15 cellular contexts compared by ENCODE assay signal in the genomic region with DNA sequence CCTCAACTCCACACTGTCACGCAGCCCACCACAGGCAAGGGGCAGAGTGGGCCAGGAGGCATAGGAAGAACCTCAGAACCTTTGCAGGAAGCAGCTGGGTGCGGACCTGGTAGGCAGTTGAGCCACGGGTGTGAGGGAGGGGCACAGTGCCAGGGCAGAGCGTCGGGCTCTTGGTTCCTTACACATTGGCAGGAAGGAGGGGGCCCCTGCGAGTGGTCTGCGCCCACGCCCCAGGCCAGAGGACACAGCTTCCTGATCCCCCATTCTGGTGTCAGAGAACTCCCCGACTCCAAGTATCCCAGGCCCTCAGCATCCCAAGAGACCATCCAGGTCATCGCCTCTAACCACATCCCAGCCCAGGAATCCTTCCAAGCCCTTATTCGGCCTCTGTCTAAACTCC.
A peak's percentile ranks its signal among the peaks of the same experiment; 100 is the strongest.
DNase-seq lines count a peak whose midpoint lies in the region; ATAC-seq and TF ChIP-seq lines count a peak whose summit lies in the region.
"Had no signal": no experiment of that assay in that cellular context is flagged by ENCODE, and none has a peak within 500 bp of the region (broad histone marks: within the 10 kb centered on the region; RNA-seq: fewer than 3 reads in every experiment).

No MANE protein-coding gene starts in this region.

- peaks cover 47% of the 10 kb centered on the region for H3K4me1 Mint-ChIP-seq in activated CD8-positive, alpha-beta T cell treated with anti-CD3 and anti-CD28 coated beads, Interleukin-2, amount 10 ng/mL, durations not matched to agents 7 days and 5 days (ENCODE audit: low read depth)
- H3K4me1 Mint-ChIP-seq in activated CD8-positive, alpha-beta T cell treated with anti-CD3 and anti-CD28 coated beads for 36 hours (ENCODE audit: low read depth), result no peaks in the 10 kb centered on the region
- peaks cover 29 to 33% of the 10 kb centered on the region in 2 experiments for H3K4me1 Mint-ChIP-seq in H9
- H3K4me1 Mint-ChIP-seq: activated naive CD4-positive, alpha-beta T cell treated with anti-CD3 and anti-CD28 coated beads, Interleukin-2, amount 50 U/mL, for 24 hours; stimulated activated naive B cell treated with anti-CD40 and anti-IgM and Interleukin-4, amounts not matched to agents 10 μg/mL and 1 μg/mL and 100 μg/mL, for 72 hours had no signal

- H2BK12ac ChIP-seq in H9 (ENCODE audit: insufficient read length, low read depth, low read length), result no peak overlapping the region

- no peaks in the 10 kb centered on the region for H3K27me3 ChIP-seq in left ventricle myocardium inferior (ENCODE audit: low read depth)
- H3K27me3 ChIP-seq in prostate gland (replicated peaks; ENCODE audit: insufficient read depth), result no peaks in the 10 kb centered on the region
- no peaks in the 10 kb centered on the region for H3K27me3 ChIP-seq in uterus
- no peaks in the 10 kb centered on the region for H3K27me3 ChIP-seq in H9 (ENCODE audit: insufficient read depth, low read length)

- intact Hi-C loops in activated CD8-positive, alpha-beta T cell treated with anti-CD3 and anti-CD28 coated beads for 36 hours (cut with micrococcal nuclease), result no loop called here
- intact Hi-C loops in left ventricle myocardium inferior (cut with micrococcal nuclease), result no loop called here
- intact Hi-C loops in prostate gland (cut with DNase I), result no loop called here
- intact Hi-C loops in uterus (cut with DNase I; ENCODE audit: low total_unique reads), result loop anchor here (5.0 to 10.0 kb wide), 2 partner anchors 39 to 53 kb away; no protein-coding TSS in a partner anchor

- H2BK5ac ChIP-seq in H9 (ENCODE audit: insufficient read length, low read length), result no peak overlapping the region

- H3K79me2 ChIP-seq in H9 (ENCODE audit: insufficient read depth, low read length), result no peaks in the 10 kb centered on the region

- H3K4me1 ChIP-seq in left ventricle myocardium inferior, result peaks cover 92% of the 10 kb centered on the region
- peaks cover 4% of the 10 kb centered on the region for H3K4me1 ChIP-seq in prostate gland (replicated peaks)
- H3K4me1 ChIP-seq in uterus, result no peaks in the 10 kb centered on the region
- H3K4me1 ChIP-seq in H9 (ENCODE audit: insufficient read depth, low read length), result peaks cover 11% of the 10 kb centered on the region; the same call in 1 of the 2 replicates

- H3K79me1 ChIP-seq in H9 (ENCODE audit: insufficient read depth, low read depth, low read length, poor library complexity, severe bottlenecking), result no peaks in the 10 kb centered on the region

- no peak overlapping the region for H3T11ph ChIP-seq in H9 (ENCODE audit: low read length)

- H3K4me3 Mint-ChIP-seq in activated CD8-positive, alpha-beta T cell treated with anti-CD3 and anti-CD28 coated beads, Interleukin-2, amount 10 ng/mL, durations not matched to agents 7 days and 5 days, result peak overlapping the region; percentile 72
- H3K4me3 Mint-ChIP-seq in activated CD8-positive, alpha-beta T cell treated with anti-CD3 and anti-CD28 coated beads for 36 hours, result no peak overlapping the region
- H3K4me3 Mint-ChIP-seq in H9, result no peak overlapping the region
- H3K4me3 Mint-ChIP-seq: activated naive CD4-positive, alpha-beta T cell treated with anti-CD3 and anti-CD28 coated beads, Interleukin-2, amount 50 U/mL, for 24 hours; effector memory CD8-positive, alpha-beta T cell; naive thymus-derived CD8-positive, alpha-beta T cell; stimulated activated naive B cell treated with anti-CD40 and anti-IgM and Interleukin-4, amounts not matched to agents 10 μg/mL and 1 μg/mL and 100 μg/mL, for 72 hours; T-helper 2 cell treated with Interferon-gamma antibody and Interleukin-4, amounts not matched to agents 5 μg/mL and 100 μg/mL, for 36 hours had no signal

- TF ChIP-seq CTCF in activated CD8-positive, alpha-beta T cell treated with anti-CD3 and anti-CD28 coated beads for 36 hours (IDR thresholded peaks at IDR 0.05), result no peak
- TF ChIP-seq CTCF in left ventricle myocardium inferior (IDR thresholded peaks at IDR 0.05; ENCODE audit: borderline replicate concordance) (no peak), prostate gland (IDR thresholded peaks at IDR 0.05) (no peak), uterus (IDR thresholded peaks at IDR 0.05) (no peak), H9 (conservative IDR thresholded peaks at IDR 0.05) (no peak)

- H2BK120ac ChIP-seq in H9 (ENCODE audit: low read depth, low read length, poor library complexity, severe bottlenecking), result no peak overlapping the region

- no peak overlapping the region for H3K56ac ChIP-seq in H9 (ENCODE audit: insufficient read length, low read depth, low read length)

- H3K36me3 ChIP-seq in left ventricle myocardium inferior (peaks cover 3% of the 10 kb centered on the region), prostate gland (no peaks in the 10 kb centered on the region), uterus (no peaks in the 10 kb centered on the region)

- no peak overlapping the region for H3K23ac ChIP-seq in H9 (ENCODE audit: insufficient read length, low read depth, low read length)

- no peaks in the 10 kb centered on the region for H3K9me3 ChIP-seq in left ventricle myocardium inferior (replicated peaks)
- H3K9me3 ChIP-seq in prostate gland, result no peaks in the 10 kb centered on the region
- no peaks in the 10 kb centered on the region for H3K9me3 ChIP-seq in uterus
- H3K9me3 ChIP-seq in H9 (ENCODE audit: control insufficient read depth, low read depth, low read length), result no peaks in the 10 kb centered on the region

- H3K9me3 Mint-ChIP-seq in activated CD8-positive, alpha-beta T cell treated with anti-CD3 and anti-CD28 coated beads, Interleukin-2, amount 10 ng/mL, durations not matched to agents 7 days and 5 days (ENCODE audit: insufficient read depth), result no peaks in the 10 kb centered on the region
- H3K9me3 Mint-ChIP-seq in activated CD8-positive, alpha-beta T cell treated with anti-CD3 and anti-CD28 coated beads for 36 hours, result no peaks in the 10 kb centered on the region
- no peaks in the 10 kb centered on the region for H3K9me3 Mint-ChIP-seq in H9
- H3K9me3 Mint-ChIP-seq: activated naive CD4-positive, alpha-beta T cell treated with anti-CD3 and anti-CD28 coated beads, Interleukin-2, amount 50 U/mL, for 24 hours; effector memory CD8-positive, alpha-beta T cell; naive thymus-derived CD8-positive, alpha-beta T cell; stimulated activated naive B cell treated with anti-CD40 and anti-IgM and Interleukin-4, amounts not matched to agents 10 μg/mL and 1 μg/mL and 100 μg/mL, for 72 hours; T-helper 2 cell treated with Interferon-gamma antibody and Interleukin-4, amounts not matched to agents 5 μg/mL and 100 μg/mL, for 36 hours had no signal

- no peak for TF ChIP-seq POLR2A in prostate gland (IDR thresholded peaks at IDR 0.05)
- TF ChIP-seq POLR2A in uterus (IDR thresholded peaks at IDR 0.05), result no peak

- POLR2A ChIA-PET in activated CD8-positive, alpha-beta T cell treated with anti-CD3 and anti-CD28 coated beads, Interleukin-2, amount 10 ng/mL, durations not matched to agents 7 days and 5 days (lab: Charles Lee), result no interaction called here
- POLR2A ChIA-PET in activated CD8-positive, alpha-beta T cell treated with anti-CD3 and anti-CD28 coated beads for 36 hours (lab: Charles Lee), result no interaction called here

- no peak overlapping the region for H3K4ac ChIP-seq in H9 (ENCODE audit: low read depth, low read length)

- DNase-seq in activated CD8-positive, alpha-beta T cell treated with anti-CD3 and anti-CD28 coated beads, Interleukin-2, amount 10 ng/mL, durations not matched to agents 7 days and 5 days, result no peak
- no peak for DNase-seq in activated CD8-positive, alpha-beta T cell treated with anti-CD3 and anti-CD28 coated beads for 36 hours
- DNase-seq in left ventricle myocardium inferior (no peak), prostate gland (ENCODE audit: low spot score) (no peak), uterus (no peak), H9 (no peak), GM19240 (ENCODE audit: insufficient read length, low spot score) (no peak), NCI-H2029 treated with DMSO at 0.1 percent for 48 hours (lab: John Stamatoyannopoulos, UW) (no peak)
- DNase-seq: effector memory CD8-positive, alpha-beta T cell; NCI-H2107; stimulated activated naive B cell treated with anti-CD40 and anti-IgM and Interleukin-4, amounts not matched to agents 10 μg/mL and 1 μg/mL and 100 μg/mL, for 72 hours had no signal

- CTCF ChIA-PET in activated CD8-positive, alpha-beta T cell treated with anti-CD3 and anti-CD28 coated beads, Interleukin-2, amount 10 ng/mL, durations not matched to agents 7 days and 5 days (lab: Charles Lee), result no interaction called here
- CTCF ChIA-PET in activated CD8-positive, alpha-beta T cell treated with anti-CD3 and anti-CD28 coated beads for 36 hours (lab: Charles Lee), result no interaction called here

- no peak overlapping the region for H4K91ac ChIP-seq in H9 (ENCODE audit: insufficient read length, low read depth, low read length)

- no peaks in the 10 kb centered on the region for H3K23me2 ChIP-seq in H9 (ENCODE audit: insufficient read length, low read depth, low read length, poor library complexity, severe bottlenecking)

- no peak for ATAC-seq in activated CD8-positive, alpha-beta T cell treated with anti-CD3 and anti-CD28 coated beads, Interleukin-2, amount 10 ng/mL, durations not matched to agents 7 days and 5 days
- ATAC-seq in activated CD8-positive, alpha-beta T cell treated with anti-CD3 and anti-CD28 coated beads for 36 hours, result no peak
- ATAC-seq: effector memory CD8-positive, alpha-beta T cell; HCT116; naive thymus-derived CD8-positive, alpha-beta T cell; stimulated activated naive B cell treated with anti-CD40 and anti-IgM and Interleukin-4, amounts not matched to agents 10 μg/mL and 1 μg/mL and 100 μg/mL, for 72 hours had no signal

- H2AFZ ChIP-seq in H9 (ENCODE audit: low read length), result no peak overlapping the region

- no peak overlapping the region for H3K18ac ChIP-seq in H9 (ENCODE audit: insufficient read length, low read depth, low read length)

- no peaks in the 10 kb centered on the region for H3K36me3 Mint-ChIP-seq in activated CD8-positive, alpha-beta T cell treated with anti-CD3 and anti-CD28 coated beads, Interleukin-2, amount 10 ng/mL, durations not matched to agents 7 days and 5 days (ENCODE audit: low read depth)
- H3K36me3 Mint-ChIP-seq in activated CD8-positive, alpha-beta T cell treated with anti-CD3 and anti-CD28 coated beads for 36 hours (ENCODE audit: low read depth), result no peaks in the 10 kb centered on the region
- H3K36me3 Mint-ChIP-seq in H9 (ENCODE audit: insufficient read depth in 1 of 3, low read depth in 3 of 3), result no peaks in the 10 kb centered on the region
- H3K36me3 Mint-ChIP-seq: activated naive CD4-positive, alpha-beta T cell treated with anti-CD3 and anti-CD28 coated beads, Interleukin-2, amount 50 U/mL, for 24 hours; naive thymus-derived CD8-positive, alpha-beta T cell; stimulated activated naive B cell treated with anti-CD40 and anti-IgM and Interleukin-4, amounts not matched to agents 10 μg/mL and 1 μg/mL and 100 μg/mL, for 72 hours had no signal

- H3K27ac ChIP-seq in left ventricle myocardium inferior (replicated peaks), result peak overlapping the region; percentile 95
- peak overlapping the region; percentile 91 to 92 for H3K27ac ChIP-seq in prostate gland
- H3K27ac ChIP-seq in uterus, result peak overlapping the region; percentile 92 to 97
- H3K27ac ChIP-seq in H9 (ENCODE audit: insufficient read length, low read depth, low read length), result no peak overlapping the region

- H3K14ac ChIP-seq in H9 (ENCODE audit: insufficient read depth, low read length), result no peak overlapping the region

- H2AK5ac ChIP-seq in H9 (ENCODE audit: insufficient read length, low read length), result no peak overlapping the region

- H3K4me3 ChIP-seq in left ventricle myocardium inferior (peak overlapping the region; percentile 84), prostate gland (peak overlapping the region; percentile 37 to 38), uterus (peak overlapping the region; percentile 59 to 88)

- no peak overlapping the region for H4K8ac ChIP-seq in H9 (replicated peaks; ENCODE audit: insufficient read length, low read depth, low read length)

- H3K9ac ChIP-seq in H9 (ENCODE audit: extremely low read depth, insufficient read length, low read length), result no peak overlapping the region

- H4K5ac ChIP-seq in H9 (ENCODE audit: insufficient read length, low read depth, low read length), result no peak overlapping the region

- peaks cover 24% of the 10 kb centered on the region for H3K27me3 Mint-ChIP-seq in activated CD8-positive, alpha-beta T cell treated with anti-CD3 and anti-CD28 coated beads, Interleukin-2, amount 10 ng/mL, durations not matched to agents 7 days and 5 days (ENCODE audit: low read depth)
- peaks cover 18% of the 10 kb centered on the region for H3K27me3 Mint-ChIP-seq in activated CD8-positive, alpha-beta T cell treated with anti-CD3 and anti-CD28 coated beads for 36 hours
- peaks cover 7% of the 10 kb centered on the region for H3K27me3 Mint-ChIP-seq in H9 (ENCODE audit: low read depth)

- no peak overlapping the region for H2BK20ac ChIP-seq in H9 (ENCODE audit: low read depth, low read length, poor library complexity, severe bottlenecking)

- no peak overlapping the region for H2BK15ac ChIP-seq in H9 (ENCODE audit: low read depth, low read length)

- 49% methylated on average over 8 of the region's 11 CpGs for WGBS in prostate gland
- no CpG with 5 or more reads among the region's 11 CpGs for WGBS in H9 (ENCODE audit: extremely low coverage, insufficient read length, low lambda C conversion rate)

- H3K27ac Mint-ChIP-seq in activated CD8-positive, alpha-beta T cell treated with anti-CD3 and anti-CD28 coated beads, Interleukin-2, amount 10 ng/mL, durations not matched to agents 7 days and 5 days, result peak overlapping the region; percentile 27
- H3K27ac Mint-ChIP-seq in activated CD8-positive, alpha-beta T cell treated with anti-CD3 and anti-CD28 coated beads for 36 hours, result no peak overlapping the region
- no peak overlapping the region; a peak in 1 of 7 replicates for H3K27ac Mint-ChIP-seq in H9
- H3K27ac Mint-ChIP-seq: activated naive CD4-positive, alpha-beta T cell treated with anti-CD3 and anti-CD28 coated beads, Interleukin-2, amount 50 U/mL, for 24 hours; effector memory CD8-positive, alpha-beta T cell; stimulated activated naive B cell treated with anti-CD40 and anti-IgM and Interleukin-4, amounts not matched to agents 10 μg/mL and 1 μg/mL and 100 μg/mL, for 72 hours; T-helper 2 cell treated with Interferon-gamma antibody and Interleukin-4, amounts not matched to agents 5 μg/mL and 100 μg/mL, for 36 hours had no signal

- H4K20me1 ChIP-seq in H9 (ENCODE audit: control insufficient read depth, insufficient read depth, insufficient read length), result no peaks in the 10 kb centered on the region

- no peak overlapping the region for H3K4me2 ChIP-seq in H9 (ENCODE audit: insufficient read depth, insufficient read length, low read length)
